ENCODE assay signal across 1 cellular context in genomic region chr2:240998706-240999000, GRCh38.
TF ChIP-seq lines count a peak whose summit lies in the region.

No MANE protein-coding gene starts in this region.

TF ChIP-seq in GM12878, 131 proteins besides CTCF, POLR2A, EP300 and RAD21:
- no peak for TF ChIP-seq REST (IDR thresholded peaks at IDR 0.05; ENCODE audit: low read depth, low read length)
- no peak for TF ChIP-seq YY1 (IDR thresholded peaks at IDR 0.05; ENCODE audit: low read depth, low read length)
- TF ChIP-seq TCF12 (IDR thresholded peaks at IDR 0.05; ENCODE audit: low read depth, low read length): no peak
- no peak for TF ChIP-seq ZNF592 (IDR thresholded peaks at IDR 0.05)
- TF ChIP-seq POU2F2 (IDR thresholded peaks at IDR 0.05; ENCODE audit: borderline replicate concordance, low read depth, low read length): no peak
- no peak for TF ChIP-seq E4F1 (IDR thresholded peaks at IDR 0.05; ENCODE audit: borderline replicate concordance, partially characterized antibody)
- TF ChIP-seq EGR1 (IDR thresholded peaks at IDR 0.05; ENCODE audit: borderline replicate concordance in 1 of 2, low read depth in 2 of 2, low read length in 2 of 2): no peak
- TF ChIP-seq LARP7 (IDR thresholded peaks at IDR 0.05): no peak
- TF ChIP-seq RUNX3 (IDR thresholded peaks at IDR 0.05; ENCODE audit: low read length): no peak
- no peak for TF ChIP-seq NRF1 (conservative IDR thresholded peaks at IDR 0.05; ENCODE audit: low read depth, low read length)
- no peak for TF ChIP-seq FOS (IDR thresholded peaks at IDR 0.05; ENCODE audit: borderline replicate concordance, extremely low read depth, insufficient read length)
- TF ChIP-seq USF2 (IDR thresholded peaks at IDR 0.05; ENCODE audit: borderline replicate concordance, low read depth, low read length): no peak
- no peak for TF ChIP-seq MXI1 (IDR thresholded peaks at IDR 0.05; ENCODE audit: low read depth, low read length)
- no peak for TF ChIP-seq RFX5 (IDR thresholded peaks at IDR 0.05; ENCODE audit: low read depth, low read length)
- no peak for TF ChIP-seq TCF7 (IDR thresholded peaks at IDR 0.05; ENCODE audit: borderline replicate concordance)
- no peak for TF ChIP-seq PKNOX1 (IDR thresholded peaks at IDR 0.05)
- no peak for TF ChIP-seq STAT3 (IDR thresholded peaks at IDR 0.05; ENCODE audit: low read depth, low read length)
- TF ChIP-seq RBBP5 (conservative IDR thresholded peaks at IDR 0.05): no peak
